In genomic region chr6:6972456-6972855, GRCh38 we compare ENCODE assay signal across 20 cellular contexts.
DNase-seq lines count a peak whose midpoint lies in the region; ATAC-seq, FAIRE-seq and TF ChIP-seq lines count a peak whose summit lies in the region.
"Had no signal": no experiment of that assay in that cellular context is flagged by ENCODE, and none has a peak within 500 bp of the region (broad histone marks: within the 10 kb centered on the region; RNA-seq: fewer than 3 reads in every experiment).

No MANE protein-coding gene starts in this region.

- no peaks in the 10 kb centered on the region for H3K9me3 ChIP-seq in SK-N-SH
- H3K9me3 ChIP-seq in smooth muscle cell (replicated peaks; ENCODE audit: low read depth): no peaks in the 10 kb centered on the region
- H3K9me3 ChIP-seq: heart right ventricle had no signal

- no peak for TF ChIP-seq RAD21 in SK-N-SH (IDR thresholded peaks at IDR 0.05; ENCODE audit: low read length)

- DNase-seq in SK-N-SH (no peak), RPMI7951 (ENCODE audit: low read depth) (peak; percentile 64), fibroblast of villous mesenchyme (ENCODE audit: low read depth) (peak; percentile 66), smooth muscle cell (lab: John Stamatoyannopoulos, UW; ENCODE audit: unreplicated experiment) (no peak), left ventricle myocardium superior (no peak), frontal cortex (ENCODE audit: low spot score in 2 of 2) (no peak)
- no peak for DNase-seq in activated CD4-positive, alpha-beta T cell treated with anti-CD3 and anti-CD28 coated beads for 48 hours
- DNase-seq: 8988T; activated CD4-positive, alpha-beta T cell treated with anti-CD3 and anti-CD28 coated beads for 36 hours; activated T-cell treated with anti-CD3 and anti-CD28 coated beads, Interleukin-2, amount 50 U/mL, for 48 hours; DMS 273 treated with DMSO at 0.1 percent for 48 hours; effector memory CD8-positive, alpha-beta T cell; heart right ventricle; HFFc6; NK-92 treated with Interleukin-12 subunit alpha and Interleukin-12 subunit beta, amount 100 ng/mL, for 24 hours; T-cell had no signal

- TF ChIP-seq CTCF in SK-N-SH (IDR thresholded peaks at IDR 0.05) (no peak), fibroblast of villous mesenchyme (IDR thresholded peaks at IDR 0.05; ENCODE audit: insufficient read depth, low read depth, low read length) (no peak), smooth muscle cell (IDR thresholded peaks at IDR 0.05; ENCODE audit: borderline replicate concordance, insufficient read depth, poor library complexity, severe bottlenecking) (no peak)

- no peaks in the 10 kb centered on the region for H3K9me2 ChIP-seq in SK-N-SH

- CTCF ChIA-PET in SK-N-SH (lab: Yijun Ruan, JAX): no interaction called here

- no peak overlapping the region for H3K27ac ChIP-seq in SK-N-SH (ENCODE audit: low read depth in 2 of 2, low read length in 1 of 2)
- peak overlapping the region; percentile 38 for H3K27ac ChIP-seq in smooth muscle cell (ENCODE audit: low read depth)
- H3K27ac ChIP-seq: heart right ventricle, KMS-11 had no signal

- H3K27me3 ChIP-seq in SK-N-SH (ENCODE audit: insufficient read depth) (no peaks in the 10 kb centered on the region), smooth muscle cell (ENCODE audit: low read depth) (no peaks in the 10 kb centered on the region)
- H3K27me3 ChIP-seq: heart right ventricle had no signal

- FAIRE-seq in frontal cortex (lab: Jason Lieb, UNC): no peak
- FAIRE-seq: GM12878, GM19239 had no signal

- H3F3A ChIP-seq in SK-N-SH (replicated peaks; ENCODE audit: insufficient read depth): no peaks in the 10 kb centered on the region
- peaks cover 12% of the 10 kb centered on the region for H3F3A ChIP-seq in smooth muscle cell (ENCODE audit: low read depth)

- H3K9ac ChIP-seq in SK-N-SH (no peak overlapping the region), smooth muscle cell (ENCODE audit: low read depth) (no peak overlapping the region)
- H3K9ac ChIP-seq: KMS-11 had no signal

- H3K36me3 ChIP-seq in SK-N-SH (replicated peaks in 1 of 2; ENCODE audit: control insufficient read depth in 1 of 2, insufficient read depth in 2 of 2, low read length in 1 of 2) (no peaks in the 10 kb centered on the region), smooth muscle cell (ENCODE audit: low read depth) (no peaks in the 10 kb centered on the region)
- H3K36me3 ChIP-seq: heart right ventricle had no signal

- H4K20me1 ChIP-seq in SK-N-SH (ENCODE audit: insufficient read depth): no peaks in the 10 kb centered on the region
- no peaks in the 10 kb centered on the region for H4K20me1 ChIP-seq in smooth muscle cell (ENCODE audit: low read depth)

- POLR2A ChIA-PET in SK-N-SH (lab: Yijun Ruan, JAX): no interaction called here

- ATAC-seq in SK-N-SH treated with all-trans-retinoic acid at 6 μM for 48 hours (no peak), left ventricle myocardium superior (no peak)
- ATAC-seq: activated CD4-positive, alpha-beta T cell treated with anti-CD3 and anti-CD28 coated beads for 36 hours; effector memory CD8-positive, alpha-beta T cell; GM12878; T-cell had no signal

- WGBS in SK-N-SH (ENCODE audit: low lambda C conversion rate): 12% methylated on average over 2 of the region's 2 CpGs
- 8% methylated on average over 2 of the region's 2 CpGs for WGBS in smooth muscle cell (ENCODE audit: low lambda C conversion rate)

- H3K4me1 ChIP-seq in SK-N-SH (ENCODE audit: control insufficient read depth in 1 of 2, insufficient read depth in 2 of 2, low read depth in 1 of 2, low read length in 1 of 2): no peaks in the 10 kb centered on the region
- peaks cover 3% of the 10 kb centered on the region for H3K4me1 ChIP-seq in smooth muscle cell (ENCODE audit: low read depth)

- H3K79me2 ChIP-seq in SK-N-SH (ENCODE audit: insufficient read depth) (no peaks in the 10 kb centered on the region), smooth muscle cell (ENCODE audit: low read depth) (no peaks in the 10 kb centered on the region)

- no peak overlapping the region for H2AFZ ChIP-seq in SK-N-SH (ENCODE audit: low read depth)
- H2AFZ ChIP-seq in smooth muscle cell (ENCODE audit: low read depth): no peak overlapping the region

- H3K4me3 ChIP-seq in SK-N-SH (ENCODE audit: low read depth in 2 of 2, low read length in 1 of 2): no peak overlapping the region
- H3K4me3 ChIP-seq in fibroblast of villous mesenchyme (ENCODE audit: low read depth, low read length): no peak overlapping the region
- no peak overlapping the region for H3K4me3 ChIP-seq in smooth muscle cell
- H3K4me3 ChIP-seq: GM12878, heart right ventricle had no signal

- TF ChIP-seq EP300 in SK-N-SH (IDR thresholded peaks at IDR 0.05; ENCODE audit: borderline replicate concordance in 1 of 2, low read depth in 1 of 2, low read length in 1 of 2): no peak

- intact Hi-C loops in left ventricle myocardium superior (cut with micrococcal nuclease): no loop called here

- H3K4me2 ChIP-seq in SK-N-SH (no peak overlapping the region), smooth muscle cell (peak overlapping the region; percentile 22)
- H3K4me2 ChIP-seq: KMS-11 had no signal

TF ChIP-seq in SK-N-SH, 30 proteins besides CTCF, POLR2A, EP300 and RAD21:
- TF ChIP-seq, protein P1, sequence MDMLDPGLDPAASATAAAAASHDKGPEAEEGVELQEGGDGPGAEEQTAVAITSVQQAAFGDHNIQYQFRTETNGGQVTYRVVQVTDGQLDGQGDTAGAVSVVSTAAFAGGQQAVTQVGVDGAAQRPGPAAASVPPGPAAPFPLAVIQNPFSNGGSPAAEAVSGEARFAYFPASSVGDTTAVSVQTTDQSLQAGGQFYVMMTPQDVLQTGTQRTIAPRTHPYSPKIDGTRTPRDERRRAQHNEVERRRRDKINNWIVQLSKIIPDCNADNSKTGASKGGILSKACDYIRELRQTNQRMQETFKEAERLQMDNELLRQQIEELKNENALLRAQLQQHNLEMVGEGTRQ (IDR thresholded peaks at IDR 0.05; ENCODE audit: borderline replicate concordance, low read depth, low read length): no peak
- no peak for TF ChIP-seq FOXM1 (IDR thresholded peaks at IDR 0.05; ENCODE audit: low read depth)
- no peak for TF ChIP-seq ZBTB33 (IDR thresholded peaks at IDR 0.05; ENCODE audit: borderline replicate concordance, low read depth)
- TF ChIP-seq FOXJ3 (CRISPR knock-in tag; IDR thresholded peaks at IDR 0.05): no peak
- 0 out of 2 replicates have a peak, but pooled peaks have one; percentile 5 for TF ChIP-seq TCF12 (IDR thresholded peaks at IDR 0.05)
- peak; percentile 29; the same call in 1 of the 2 replicates for TF ChIP-seq FOSL2 (IDR thresholded peaks at IDR 0.05; ENCODE audit: borderline replicate concordance, low read depth)
- TF ChIP-seq MAX (IDR thresholded peaks at IDR 0.05; ENCODE audit: low read depth): no peak

TF ChIP-seq in SK-N-SH treated with all-trans-retinoic acid at 6 μM for 48 hours, 23 proteins besides CTCF, POLR2A, EP300 and RAD21:
- TF ChIP-seq ZFP30 (CRISPR knock-in tag; IDR thresholded peaks at IDR 0.05) (no peak), ESRRG (CRISPR knock-in tag; IDR thresholded peaks at IDR 0.05) (no peak), TOX (CRISPR knock-in tag; IDR thresholded peaks at IDR 0.05; ENCODE audit: borderline replicate concordance) (no peak), ZC3H10 (CRISPR knock-in tag; IDR thresholded peaks at IDR 0.05) (no peak), OSR1 (CRISPR knock-in tag; IDR thresholded peaks at IDR 0.05) (no peak), POU6F1 (CRISPR knock-in tag; IDR thresholded peaks at IDR 0.05; ENCODE audit: borderline replicate concordance, low read depth) (no peak), SNAI2 (CRISPR knock-in tag; IDR thresholded peaks at IDR 0.05) (no peak), BACH2 (CRISPR knock-in tag; IDR thresholded peaks at IDR 0.05; ENCODE audit: borderline replicate concordance) (no peak)

Comparison
In these comparisons a context has a peak if more than half of its experiments do, and no peak if none do; other contexts are left out.
1. DNase-seq: peak in RPMI7951 (single experiment) and fibroblast of villous mesenchyme (single experiment); none in SK-N-SH (single experiment), smooth muscle cell (single experiment), left ventricle myocardium superior (single experiment), frontal cortex (0 of 2) and activated CD4-positive, alpha-beta T cell treated with anti-CD3 and anti-CD28 coated beads for 48 hours (single experiment).